ENCODE assay signal across 6 cellular contexts in the genomic region with DNA sequence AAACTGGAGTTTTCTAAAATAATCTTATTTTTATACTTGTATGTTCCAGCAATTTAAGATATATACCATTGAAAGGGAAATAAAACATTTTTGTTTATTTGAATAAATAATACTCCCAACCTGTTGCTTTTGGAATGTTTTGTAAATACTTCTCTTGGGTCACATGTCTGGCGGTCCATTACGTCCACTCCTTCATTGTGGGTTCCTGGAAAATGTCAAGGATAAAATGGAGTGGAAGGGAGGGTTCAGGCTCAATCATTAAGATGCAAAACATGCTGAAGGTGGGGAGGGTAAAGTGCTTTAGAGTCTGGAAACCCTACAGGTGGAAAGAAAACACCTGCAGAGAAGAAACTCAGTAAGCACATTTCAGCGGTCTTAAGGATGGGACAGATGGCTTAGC. TPM values are rescaled to one million over a fixed set of nuclear protein-coding genes. Genes with fewer than 3 reads are reported as not detected.
"Had no signal": no experiment of that assay in that cellular context is flagged by ENCODE, and none has a peak within 500 bp of the region (broad histone marks: within the 10 kb centered on the region; RNA-seq: fewer than 3 reads in every experiment).

No MANE protein-coding gene starts in this region.

- FAIRE-seq: G401.6, GM19239 had no signal

- H3K4me3 ChIP-seq: GM12878 had no signal

- DNase-seq: GDM1, GF-D8 had no signal

RNA-seq across cellular contexts. Expression of gene FAM3B, which starts 34.2 kb away (rescaled TPM):
- total RNA-seq: G401, GM12878 had no signal
